ENCODE assay signal across 25 cellular contexts in the genomic region with DNA sequence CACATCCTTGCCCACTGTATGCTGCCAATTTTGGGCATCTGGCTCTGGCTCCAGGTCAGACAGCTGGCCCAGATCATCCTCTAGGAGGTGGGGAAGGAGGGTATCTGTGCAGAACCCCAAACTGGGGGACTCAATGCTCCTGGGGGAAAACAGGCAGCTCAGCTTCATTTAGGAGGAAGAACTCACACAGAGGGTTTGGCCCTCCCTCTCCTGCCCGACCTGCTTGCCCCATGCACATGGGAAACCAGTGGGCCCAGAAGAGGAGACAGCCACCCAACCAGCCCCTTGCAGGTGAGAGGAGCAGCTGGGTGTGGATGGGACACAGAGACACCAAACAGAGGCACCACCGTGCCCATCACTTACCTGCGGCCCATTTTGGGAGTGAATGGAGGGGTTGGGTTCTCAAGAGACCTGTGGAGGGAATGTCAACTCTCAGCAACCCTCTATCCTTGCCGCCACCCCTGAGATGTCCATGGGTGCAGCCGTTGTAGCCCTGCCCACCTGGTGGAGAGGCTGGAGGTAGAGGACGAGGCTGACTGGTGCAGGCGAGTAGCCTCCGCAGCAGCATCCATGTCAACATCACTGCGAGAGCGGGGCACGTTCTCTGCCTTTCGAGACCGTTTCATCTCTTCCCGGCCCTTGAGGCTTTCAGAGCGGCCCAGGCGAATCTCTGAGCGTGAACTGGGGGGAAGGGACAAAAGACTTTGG. TPM values are rescaled to one million over a fixed set of nuclear protein-coding genes. Genes with fewer than 3 reads are reported as not detected.
"Had no signal": no experiment of that assay in that cellular context is flagged by ENCODE, and none has a peak within 500 bp of the region (broad histone marks: within the 10 kb centered on the region; RNA-seq: fewer than 3 reads in every experiment).

No MANE protein-coding gene starts in this region.

- H3K9me3 ChIP-seq: esophagus muscularis mucosa, gastrocnemius medialis, heart left ventricle had no signal

- FAIRE-seq: astrocyte had no signal

- H3K27ac ChIP-seq: brain microvascular endothelial cell, coronary artery, dorsolateral prefrontal cortex, esophagus muscularis mucosa, foreskin keratinocyte, gastrocnemius medialis, heart left ventricle had no signal

- H3K27me3 ChIP-seq: brain microvascular endothelial cell, dorsolateral prefrontal cortex, esophagus muscularis mucosa, foreskin keratinocyte, gastrocnemius medialis, heart left ventricle had no signal

- ATAC-seq: activated CD8-positive, alpha-beta T cell treated with anti-CD3 and anti-CD28 coated beads for 36 hours; activated T-cell treated with anti-CD3 and anti-CD28 coated beads, Interleukin-2, amount 50 U/mL, for 72 hours; effector memory CD8-positive, alpha-beta T cell; foreskin keratinocyte; gastrocnemius medialis; heart left ventricle had no signal

- H3K4me1 ChIP-seq: esophagus muscularis mucosa, foreskin keratinocyte, gastrocnemius medialis, heart left ventricle had no signal

- H3K4me3 ChIP-seq: coronary artery, dorsolateral prefrontal cortex, esophagus muscularis mucosa, gastrocnemius medialis, heart left ventricle had no signal

- DNase-seq: activated CD4-positive, alpha-beta T cell treated with anti-CD3 and anti-CD28 coated beads for 48 hours; activated CD4-positive, alpha-beta T cell treated with anti-CD3 and anti-CD28 coated beads, Interleukin-2, amount 50 U/mL, for 1 hour; activated CD4-positive, alpha-beta T cell treated with anti-CD3 and anti-CD28 coated beads, Interleukin-2, amount 50 U/mL, for 48 hours; activated CD8-positive, alpha-beta memory T cell treated with anti-CD3 and anti-CD28 coated beads for 24 hours; activated CD8-positive, alpha-beta T cell treated with anti-CD3 and anti-CD28 coated beads for 36 hours; activated gamma-delta T cell treated with Interleukin-2 at 50 U/mL for 16 hours; activated naive CD4-positive, alpha-beta T cell treated with anti-CD3 and anti-CD28 coated beads, Interleukin-2, amount 50 U/mL, for 16 hours; activated naive CD4-positive, alpha-beta T cell treated with Interleukin-2 at 50 U/mL for 16 hours; activated T-cell treated with anti-CD3 and anti-CD28 coated beads for 4 hours; activated T-cell treated with anti-CD3 and anti-CD28 coated beads, Interleukin-2, amount 50 U/mL, for 24 hours; activated T-cell treated with anti-CD3 and anti-CD28 coated beads, Interleukin-2, amount 50 U/mL, for 72 hours; amniotic stem cell; anterior cingulate cortex; brain microvascular endothelial cell; dorsolateral prefrontal cortex; effector memory CD8-positive, alpha-beta T cell; foreskin keratinocyte; gastrocnemius medialis; glutamatergic neuron; T-helper 2 cell had no signal

RNA-seq across cellular contexts. Expression of a gene that starts 27.5 kb away (rescaled TPM):
- total RNA-seq: activated CD8-positive, alpha-beta T cell treated with anti-CD3 and anti-CD28 coated beads for 36 hours; activated T-cell treated with anti-CD3 and anti-CD28 coated beads, Interleukin-2, amount 50 U/mL, for 72 hours; esophagus muscularis mucosa; foreskin keratinocyte; gastrocnemius medialis; T-helper 1 cell treated with Interleukin-12 subunit alpha and Interleukin-12 subunit beta and Interleukin-4 antibody, amounts not matched to agents 30 ng/mL and 1 ng/mL, for 36 hours had no signal
